ENCODE assay signal across 25 cellular contexts in the genomic region with DNA sequence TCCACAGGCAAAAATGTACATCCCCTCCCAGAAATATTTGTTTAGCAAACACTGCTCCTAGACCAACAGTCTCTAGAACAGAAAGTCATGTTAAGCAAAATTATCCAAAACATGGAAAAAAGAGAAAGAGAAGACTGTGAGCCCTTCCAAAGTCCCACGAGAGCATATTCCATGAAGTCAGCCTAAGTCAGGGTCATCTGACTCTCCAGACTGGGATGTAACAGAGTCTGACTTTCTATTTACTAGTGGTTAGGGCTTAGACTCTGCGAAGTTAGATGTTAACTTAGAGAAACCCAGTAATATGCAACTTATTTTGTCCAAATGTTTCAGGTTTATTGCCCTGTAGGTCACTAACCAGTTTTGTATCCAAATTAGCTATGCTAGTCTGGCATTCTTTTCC.
DNase-seq lines count a peak whose midpoint lies in the region; ATAC-seq, FAIRE-seq and TF ChIP-seq lines count a peak whose summit lies in the region.
"Had no signal": no experiment of that assay in that cellular context is flagged by ENCODE, and none has a peak within 500 bp of the region (broad histone marks: within the 10 kb centered on the region; RNA-seq: fewer than 3 reads in every experiment).

No MANE protein-coding gene starts in this region.

- no peak overlapping the region for H2AFZ ChIP-seq in OCI-LY7 (ENCODE audit: low read length)

- H3K4me3 Mint-ChIP-seq in progenitor cell of endocrine pancreas (ENCODE audit: low read depth): no peak overlapping the region
- H3K4me3 Mint-ChIP-seq: CD4-positive, alpha-beta memory T cell had no signal

- H3K27ac Mint-ChIP-seq in progenitor cell of endocrine pancreas: peak overlapping the region; percentile 26
- H3K27ac Mint-ChIP-seq: CD4-positive, alpha-beta memory T cell had no signal

- peaks cover 0 to 31% (median 0%) of the 10 kb centered on the region in 12 donors for H3K4me1 ChIP-seq in heart left ventricle
- no peaks in the 10 kb centered on the region for H3K4me1 ChIP-seq in OCI-LY7 (ENCODE audit: insufficient read depth, low read length, poor library complexity, severe bottlenecking)
- H3K4me1 ChIP-seq: BLaER1 treated with 17β-estradiol and CSF1 and Interleukin-3, amounts not matched to agents 10 nM and 100 nM had no signal

- H3K36me3 Mint-ChIP-seq in progenitor cell of endocrine pancreas (ENCODE audit: insufficient read depth): peaks cover 10% of the 10 kb centered on the region
- H3K36me3 Mint-ChIP-seq: CD4-positive, alpha-beta memory T cell had no signal

- DNase-seq in heart left ventricle (peak in 1 of 5 donors; percentile 10), left cardiac atrium (no peak), RCC 7860 (ENCODE audit: low spot score) (no peak), left lobe of liver (ENCODE audit: low spot score) (no peak), progenitor cell of endocrine pancreas (ENCODE audit: low spot score, unreplicated experiment) (no peak), NCI-H1048 (lab: John Stamatoyannopoulos, UW) (no peak), HuH-7 (ENCODE audit: low spot score) (no peak), OCI-LY7 (ENCODE audit: low spot score) (no peak)
- DNase-seq: 8988T; CD4-positive, alpha-beta memory T cell; COR-L47; DMS53; H7; KBM-7; MV-4-11; NCI-H1105 treated with DMSO at 0.1 percent for 48 hours; NCI-H146; NCI-H1930; NCI-H446; NCI-H524 treated with DMSO at 0.1 percent for 48 hours; NCI-H774; PC-3; SHP77 had no signal

- H3K36me3 ChIP-seq in heart left ventricle (peaks cover 0 to 11% (median 0%) of the 10 kb centered on the region in 9 donors), OCI-LY7 (ENCODE audit: insufficient read depth, low read length) (no peaks in the 10 kb centered on the region)
- H3K36me3 ChIP-seq: BLaER1 treated with 17β-estradiol and CSF1 and Interleukin-3, amounts not matched to agents 10 nM and 100 nM had no signal

- H4K20me1 ChIP-seq in OCI-LY7 (ENCODE audit: insufficient read depth, low read length): no peaks in the 10 kb centered on the region
- H4K20me1 ChIP-seq: BLaER1 treated with 17β-estradiol and CSF1 and Interleukin-3, amounts not matched to agents 10 nM and 100 nM had no signal

- BruUV-seq in OCI-LY7 (replicated peaks; lab: Mats Ljungman, UMichigan): no TSS peak

- peaks cover 6% of the 10 kb centered on the region for H3K4me1 Mint-ChIP-seq in progenitor cell of endocrine pancreas (ENCODE audit: low read depth)
- H3K4me1 Mint-ChIP-seq: CD4-positive, alpha-beta memory T cell had no signal

- peak overlapping the region in 4 of 12 donors; percentile 39 to 64 (median 46) for H3K27ac ChIP-seq in heart left ventricle
- H3K27ac ChIP-seq in OCI-LY7 (ENCODE audit: low read depth, low read length, poor library complexity, severe bottlenecking): no peak overlapping the region
- H3K27ac ChIP-seq: BLaER1 treated with 17β-estradiol and CSF1 and Interleukin-3, amounts not matched to agents 10 nM and 100 nM had no signal

- H3K9me3 ChIP-seq in heart left ventricle (no peaks in the 10 kb centered on the region), OCI-LY7 (ENCODE audit: low read length) (no peaks in the 10 kb centered on the region)

- no peaks in the 10 kb centered on the region for H3K9me2 ChIP-seq in OCI-LY7 (ENCODE audit: insufficient read depth, low read length)

- no peak overlapping the region for H3K4me3 ChIP-seq in heart left ventricle
- no peak overlapping the region for H3K4me3 ChIP-seq in OCI-LY7 (ENCODE audit: low read depth, low read length, poor library complexity, severe bottlenecking)
- H3K4me3 ChIP-seq: BLaER1 treated with 17β-estradiol and CSF1 and Interleukin-3, amounts not matched to agents 10 nM and 100 nM had no signal

- POLR2A ChIA-PET in OCI-LY7 (lab: Charles Lee): no interaction called here

- H3K27me3 Mint-ChIP-seq in progenitor cell of endocrine pancreas: no peaks in the 10 kb centered on the region

- H3K9me3 Mint-ChIP-seq in progenitor cell of endocrine pancreas (ENCODE audit: low read depth): peaks cover 16% of the 10 kb centered on the region

- no peak for TF ChIP-seq CTCF in heart left ventricle (IDR thresholded peaks at IDR 0.05)
- TF ChIP-seq CTCF in progenitor cell of endocrine pancreas (IDR thresholded peaks at IDR 0.05; ENCODE audit: unreplicated experiment): no peak
- TF ChIP-seq CTCF in OCI-LY7 (conservative IDR thresholded peaks at IDR 0.05; ENCODE audit: low read length): no peak

- FAIRE-seq in RCC 7860 (lab: Jason Lieb, UNC): peak; percentile 45
- FAIRE-seq: GM18507 had no signal

- ATAC-seq in heart left ventricle (peak in 3 of 4 donors; percentile 26 to 72 (median 55)), left cardiac atrium (no peak), left lobe of liver (peak; percentile 68)
- ATAC-seq: PC-3 had no signal

- CTCF ChIA-PET in OCI-LY7 (lab: Charles Lee; ENCODE audit: unreplicated experiment): no interaction called here

- no peak for TF ChIP-seq POLR2A in heart left ventricle (IDR thresholded peaks at IDR 0.05)

- intact Hi-C loops in heart left ventricle (cut with DNase I) (no loop called here), left cardiac atrium (cut with DNase I) (no loop called here), OCI-LY7 (cut with micrococcal nuclease; ENCODE audit: unreplicated experiment) (no loop called here)

- H3K4me2 ChIP-seq in OCI-LY7 (ENCODE audit: low read length): no peak overlapping the region
- H3K4me2 ChIP-seq: BLaER1 treated with 17β-estradiol and CSF1 and Interleukin-3, amounts not matched to agents 10 nM and 100 nM had no signal

- H3K79me2 ChIP-seq in OCI-LY7 (ENCODE audit: insufficient read depth, low read depth, low read length): no peaks in the 10 kb centered on the region

- H3K27me3 ChIP-seq in heart left ventricle: no peaks in the 10 kb centered on the region

- 47 to 72% (median 56%) methylated on average over 2 of the region's 2 CpGs for WGBS in heart left ventricle, 4 donors

Comparison
In these comparisons a context has a peak if more than half of its experiments do, and no peak if none do; other contexts are left out.
1. ATAC-seq: peak in heart left ventricle (3 of 4) and left lobe of liver (single experiment); none in left cardiac atrium (0 of 2).